In the genomic region with DNA sequence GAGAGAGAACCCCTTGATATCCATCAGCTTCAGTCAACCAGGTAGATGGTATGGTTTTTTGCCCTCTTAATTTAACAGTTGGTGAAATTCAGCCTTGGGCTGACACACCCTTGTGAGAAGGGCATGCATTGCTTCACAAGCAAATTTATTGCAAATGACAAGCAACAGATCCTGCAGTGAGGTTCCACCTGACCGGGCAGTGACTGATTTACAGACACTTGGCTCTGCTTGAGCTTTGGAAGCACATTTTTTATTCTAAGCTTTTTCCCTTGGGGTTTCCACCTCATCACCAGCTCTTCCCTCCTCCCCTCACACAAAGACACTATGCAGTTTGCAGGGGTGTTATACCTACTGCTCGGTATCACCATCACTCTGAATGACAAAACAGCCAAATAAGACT, we compare ENCODE assay signal across 20 cellular contexts. TPM values are rescaled to one million over a fixed set of nuclear protein-coding genes. Genes with fewer than 3 reads are reported as not detected.
DNase-seq lines count a peak whose midpoint lies in the region; ATAC-seq and TF ChIP-seq lines count a peak whose summit lies in the region.
"Had no signal": no experiment of that assay in that cellular context is flagged by ENCODE, and none has a peak within 500 bp of the region (broad histone marks: within the 10 kb centered on the region; RNA-seq: fewer than 3 reads in every experiment).

No MANE protein-coding gene starts in this region.

- no peak overlapping the region for H2BK120ac ChIP-seq in H9 (ENCODE audit: low read depth, low read length, poor library complexity, severe bottlenecking)

- peaks cover 2% of the 10 kb centered on the region; the same call in 1 of the 2 replicates for H3K27me3 Mint-ChIP-seq in H9 (ENCODE audit: low read depth)

- H2AFZ ChIP-seq in H9 (ENCODE audit: low read length) = peak overlapping the region; percentile 78

- H3K4me1 ChIP-seq in BE2C (peaks cover 7% of the 10 kb centered on the region; the same call in 1 of the 2 replicates), H9 (ENCODE audit: insufficient read depth, low read length) (peaks cover 4% of the 10 kb centered on the region; the same call in 1 of the 2 replicates)
- H3K4me1 ChIP-seq: BLaER1 treated with 17β-estradiol and CSF1 and Interleukin-3, amounts not matched to agents 10 nM and 100 nM had no signal

- H3K27ac ChIP-seq in H9 (ENCODE audit: insufficient read length, low read depth, low read length) = no peak overlapping the region
- H3K27ac ChIP-seq: BLaER1 treated with 17β-estradiol and CSF1 and Interleukin-3, amounts not matched to agents 10 nM and 100 nM had no signal

- H2BK5ac ChIP-seq in H9 (ENCODE audit: insufficient read length, low read length) = no peak overlapping the region

- H3K27me3 ChIP-seq in BE2C (no peaks in the 10 kb centered on the region), H9 (ENCODE audit: insufficient read depth, low read length) (no peaks in the 10 kb centered on the region), kidney epithelial cell (ENCODE audit: control insufficient read depth, insufficient read depth, low read length) (no peaks in the 10 kb centered on the region)

- no peaks in the 10 kb centered on the region for H3K23me2 ChIP-seq in H9 (ENCODE audit: insufficient read length, low read depth, low read length, poor library complexity, severe bottlenecking)

- no peak overlapping the region for H3K23ac ChIP-seq in H9 (ENCODE audit: insufficient read length, low read depth, low read length)

- H2BK20ac ChIP-seq in H9 (ENCODE audit: low read depth, low read length, poor library complexity, severe bottlenecking) = no peak overlapping the region

- H4K8ac ChIP-seq in H9 (replicated peaks; ENCODE audit: insufficient read length, low read depth, low read length) = no peak overlapping the region

- no peaks in the 10 kb centered on the region for H3K79me1 ChIP-seq in H9 (ENCODE audit: insufficient read depth, low read depth, low read length, poor library complexity, severe bottlenecking)

- H3K4me1 Mint-ChIP-seq in H9 = peaks cover 8 to 10% of the 10 kb centered on the region in 2 experiments
- H3K4me1 Mint-ChIP-seq: CD8-positive, alpha-beta memory T cell had no signal

- H3K4me3 ChIP-seq in BE2C (ENCODE audit: low read depth, low read length) (no peak overlapping the region), kidney epithelial cell (ENCODE audit: low read depth, low read length) (no peak overlapping the region)
- H3K4me3 ChIP-seq: BLaER1 treated with 17β-estradiol and CSF1 and Interleukin-3, amounts not matched to agents 10 nM and 100 nM had no signal

- no CpG with 5 or more reads among the region's 2 CpGs for WGBS in H9 (ENCODE audit: extremely low coverage, insufficient read length, low lambda C conversion rate)

- peaks cover 12 to 15% of the 10 kb centered on the region in 2 experiments for H3K9me3 Mint-ChIP-seq in H9
- H3K9me3 Mint-ChIP-seq: CD8-positive, alpha-beta memory T cell had no signal

- no peak overlapping the region for H3K9ac ChIP-seq in H9 (ENCODE audit: extremely low read depth, insufficient read length, low read length)
- H3K9ac ChIP-seq: BLaER1 treated with 17β-estradiol and CSF1 and Interleukin-3, amounts not matched to agents 10 nM and 100 nM had no signal

- peaks cover 0 to 18% (median 2%) of the 10 kb centered on the region in 3 experiments; a peak in 6 of 7 replicates for H3K36me3 Mint-ChIP-seq in H9 (ENCODE audit: insufficient read depth in 1 of 3, low read depth in 3 of 3)
- H3K36me3 Mint-ChIP-seq: CD8-positive, alpha-beta memory T cell had no signal

- no peak overlapping the region for H3K27ac Mint-ChIP-seq in H9
- H3K27ac Mint-ChIP-seq: CD8-positive, alpha-beta memory T cell had no signal

- H2BK12ac ChIP-seq in H9 (ENCODE audit: insufficient read length, low read depth, low read length) = no peak overlapping the region

- H3K9me3 ChIP-seq in BE2C (no peaks in the 10 kb centered on the region), H9 (ENCODE audit: control insufficient read depth, low read depth, low read length) (no peaks in the 10 kb centered on the region)

- H4K5ac ChIP-seq in H9 (ENCODE audit: insufficient read length, low read depth, low read length) = no peak overlapping the region

- H2AK5ac ChIP-seq in H9 (ENCODE audit: insufficient read length, low read length) = no peak overlapping the region

- H3K4me3 Mint-ChIP-seq in H9 = no peak overlapping the region
- H3K4me3 Mint-ChIP-seq: CD8-positive, alpha-beta memory T cell had no signal

- no peak overlapping the region for H2BK15ac ChIP-seq in H9 (ENCODE audit: low read depth, low read length)

- H3K56ac ChIP-seq in H9 (ENCODE audit: insufficient read length, low read depth, low read length) = no peak overlapping the region

- H3T11ph ChIP-seq in H9 (ENCODE audit: low read length) = no peak overlapping the region

- no peaks in the 10 kb centered on the region for H3K36me3 ChIP-seq in BE2C
- H3K36me3 ChIP-seq in kidney epithelial cell (ENCODE audit: control insufficient read depth, insufficient read depth, low read length) = no peaks in the 10 kb centered on the region
- H3K36me3 ChIP-seq: BLaER1 treated with 17β-estradiol and CSF1 and Interleukin-3, amounts not matched to agents 10 nM and 100 nM had no signal

- peak; percentile 44 for DNase-seq in BE2C
- no peak for DNase-seq in H9
- peak; percentile 94 for DNase-seq in NCI-H526 (lab: John Stamatoyannopoulos, UW)
- peak; percentile 48 for DNase-seq in kidney epithelial cell (ENCODE audit: low read depth)
- DNase-seq in stimulated activated CD4-positive, alpha-beta T cell treated with anti-CD3 and anti-CD28 coated beads, Interleukin-15, amount 100 ng/mL, for 24 hours = no peak
- DNase-seq in putamen (ENCODE audit: low spot score) = no peak
- DNase-seq in effector CD8-positive, alpha-beta T cell (lab: John Stamatoyannopoulos, UW) = no peak
- DNase-seq: CD8-positive, alpha-beta memory T cell; GF-D8; KBM-7; MV-4-11; NCI-H2029; NCI-H226; NK-92 treated with Interleukin-12 subunit alpha and Interleukin-12 subunit beta, amount 100 ng/mL, for 24 hours; OCI-M1; RPMI8226 had no signal

- H4K91ac ChIP-seq in H9 (ENCODE audit: insufficient read length, low read depth, low read length) = no peak overlapping the region

- no peak overlapping the region for H3K4me2 ChIP-seq in H9 (ENCODE audit: insufficient read depth, insufficient read length, low read length)
- H3K4me2 ChIP-seq: BLaER1 treated with 17β-estradiol and CSF1 and Interleukin-3, amounts not matched to agents 10 nM and 100 nM had no signal

- no peak overlapping the region for H3K14ac ChIP-seq in H9 (ENCODE audit: insufficient read depth, low read length)

- ATAC-seq in activated CD4-positive, CD25-positive, alpha-beta regulatory T cell treated with anti-CD3 and anti-CD28 coated beads, Interleukin-2, amount 50 U/mL, for 24 hours = no peak
- ATAC-seq: HCT116 had no signal

- no peaks in the 10 kb centered on the region for H4K20me1 ChIP-seq in H9 (ENCODE audit: control insufficient read depth, insufficient read depth, insufficient read length)
- H4K20me1 ChIP-seq: BLaER1 treated with 17β-estradiol and CSF1 and Interleukin-3, amounts not matched to agents 10 nM and 100 nM had no signal

- H3K4ac ChIP-seq in H9 (ENCODE audit: low read depth, low read length) = no peak overlapping the region

- no peaks in the 10 kb centered on the region for H3K79me2 ChIP-seq in H9 (ENCODE audit: insufficient read depth, low read length)

- no peak for TF ChIP-seq CTCF in BE2C (IDR thresholded peaks at IDR 0.05; ENCODE audit: low read depth, low read length)
- no peak for TF ChIP-seq CTCF in H9 (conservative IDR thresholded peaks at IDR 0.05)
- TF ChIP-seq CTCF in kidney epithelial cell (IDR thresholded peaks at IDR 0.05; ENCODE audit: insufficient read depth, low read length, poor library complexity, severe bottlenecking) = no peak

- H3K18ac ChIP-seq in H9 (ENCODE audit: insufficient read length, low read depth, low read length) = no peak overlapping the region

RNA-seq across cellular contexts. Expression of a gene that starts 28.3 kb away (rescaled TPM):
- 7.6 TPM for polyA plus RNA-seq in BE2C (2012; ENCODE audit: insufficient read depth, insufficient read length, low read depth)
- total RNA-seq in H9 (2021) (0.22 and 0.29 TPM in 2 replicates), kidney epithelial cell (not detected in 2 replicates)
- total RNA-seq: A172; CD8-positive, alpha-beta memory T cell had no signal
- polyA plus RNA-seq: CD8-positive, alpha-beta memory T cell had no signal

Comparison
In these comparisons a context has a peak if more than half of its experiments do, and no peak if none do; other contexts are left out.
1. DNase-seq: peak in BE2C (single experiment), NCI-H526 (2 of 2) and kidney epithelial cell (single experiment); none in H9 (single experiment), stimulated activated CD4-positive, alpha-beta T cell treated with anti-CD3 and anti-CD28 coated beads, Interleukin-15, amount 100 ng/mL, for 24 hours (single experiment), putamen (single experiment) and effector CD8-positive, alpha-beta T cell (single experiment).